In the genomic region with DNA sequence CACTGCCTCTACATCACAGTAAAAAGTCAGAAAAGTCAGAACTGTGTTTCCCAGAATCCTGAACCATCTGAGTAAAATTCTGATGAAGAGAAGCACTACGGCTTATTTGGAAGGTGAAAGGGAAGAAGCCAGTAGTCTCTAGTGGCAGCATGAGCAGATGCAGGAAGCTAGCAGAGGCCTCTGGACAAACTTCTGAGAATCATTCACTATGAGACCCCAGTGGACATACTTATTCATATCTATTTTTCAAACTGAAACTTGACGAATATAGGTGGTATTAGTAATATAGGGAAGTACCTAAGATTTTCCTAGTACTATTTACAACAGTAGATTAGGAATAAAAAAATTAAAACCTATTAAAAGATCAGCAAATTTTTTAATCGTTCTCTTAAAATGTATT, we compare ENCODE assay signal across 14 cellular contexts.
DNase-seq lines count a peak whose midpoint lies in the region; ATAC-seq and TF ChIP-seq lines count a peak whose summit lies in the region.
"Had no signal": no experiment of that assay in that cellular context is flagged by ENCODE, and none has a peak within 500 bp of the region (broad histone marks: within the 10 kb centered on the region; RNA-seq: fewer than 3 reads in every experiment).

No MANE protein-coding gene starts in this region.

- H3K9me3 Mint-ChIP-seq in endodermal cell: no peaks in the 10 kb centered on the region
- H3K9me3 Mint-ChIP-seq: type B pancreatic cell had no signal

- H3K36me3 Mint-ChIP-seq in endodermal cell (ENCODE audit: low read depth): no peaks in the 10 kb centered on the region
- H3K36me3 Mint-ChIP-seq: activated naive CD8-positive, alpha-beta T cell treated with anti-CD3 and anti-CD28 coated beads for 36 hours; type B pancreatic cell had no signal

- H3K4me1 Mint-ChIP-seq in endodermal cell: peaks cover 17% of the 10 kb centered on the region
- H3K4me1 Mint-ChIP-seq: activated naive CD8-positive, alpha-beta T cell treated with anti-CD3 and anti-CD28 coated beads for 36 hours had no signal

- peak; percentile 54 for TF ChIP-seq CTCF in endodermal cell (conservative IDR thresholded peaks at IDR 0.05)
- TF ChIP-seq CTCF in ovary (IDR thresholded peaks at IDR 0.05): no peak
- TF ChIP-seq CTCF in foreskin keratinocyte (conservative IDR thresholded peaks at IDR 0.05): no peak

- H3K36me3 ChIP-seq in endodermal cell (ENCODE audit: control insufficient read depth, insufficient read depth, low read length): no peaks in the 10 kb centered on the region
- H3K36me3 ChIP-seq in ovary: no peaks in the 10 kb centered on the region
- H3K36me3 ChIP-seq: SJCRH30 had no signal

- 87% methylated on average over 1 of the region's 3 CpGs; no CpG with 5 or more reads in 1 of the 2 experiments for WGBS in endodermal cell (ENCODE audit: insufficient coverage in 1 of 2, insufficient read length in 1 of 2), 2 experiments
- WGBS in ovary, 3 donors: 62 to 74% (median 67%) methylated on average over 3 of the region's 3 CpGs

- H3K9ac ChIP-seq in endodermal cell (ENCODE audit: extremely low read depth, low read length, poor library complexity, severe bottlenecking): no peak overlapping the region

- no peak for TF ChIP-seq POLR2A in ovary (IDR thresholded peaks at IDR 0.05)

- H3K4me1 ChIP-seq in endodermal cell (ENCODE audit: control insufficient read depth, insufficient read depth, low read length) (peaks cover 15% of the 10 kb centered on the region), ovary (ENCODE audit: insufficient read depth) (no peaks in the 10 kb centered on the region), foreskin keratinocyte (no peaks in the 10 kb centered on the region)
- H3K4me1 ChIP-seq: SJCRH30 had no signal

- intact Hi-C loops in ovary (cut with DNase I): no loop called here

- no peak for TF ChIP-seq EP300 in ovary (IDR thresholded peaks at IDR 0.05)

- no peaks in the 10 kb centered on the region for H3K9me3 ChIP-seq in endodermal cell (ENCODE audit: control insufficient read depth, low read length)
- H3K9me3 ChIP-seq in ovary: no peaks in the 10 kb centered on the region
- H3K9me3 ChIP-seq: SJCRH30 had no signal

- DNase-seq in endodermal cell: no peak
- DNase-seq in ovary: no peak
- no peak for DNase-seq in foreskin keratinocyte
- no peak for DNase-seq in C1 segment of cervical spinal cord (lab: John Stamatoyannopoulos, UW)
- DNase-seq: activated CD4-positive, alpha-beta T cell treated with anti-CD3 and anti-CD28 coated beads, Interleukin-2, amount 50 U/mL, for 4 hours; activated naive CD8-positive, alpha-beta T cell treated with anti-CD3 and anti-CD28 coated beads for 36 hours; head of caudate nucleus; NCI-H345; retina; SJCRH30 had no signal

- no peaks in the 10 kb centered on the region for H3K27me3 ChIP-seq in endodermal cell (ENCODE audit: control insufficient read depth, insufficient read depth, low read length, poor library complexity, severe bottlenecking)
- H3K27me3 ChIP-seq in ovary: no peaks in the 10 kb centered on the region
- no peaks in the 10 kb centered on the region for H3K27me3 ChIP-seq in foreskin keratinocyte
- H3K27me3 ChIP-seq: SJCRH30 had no signal

- ATAC-seq in GM18867 (IDR thresholded peaks at IDR 0.05; ENCODE audit: unreplicated experiment) (peak; percentile 63), GM21526 (IDR thresholded peaks at IDR 0.05; ENCODE audit: low FRiP score, unreplicated experiment) (peak; percentile 69), HG03064 (IDR thresholded peaks at IDR 0.05; ENCODE audit: low read depth, unreplicated experiment) (peak; percentile 65), foreskin keratinocyte (no peak)

- no peaks in the 10 kb centered on the region for H3K27me3 Mint-ChIP-seq in endodermal cell (ENCODE audit: insufficient read depth)
- H3K27me3 Mint-ChIP-seq: activated naive CD8-positive, alpha-beta T cell treated with anti-CD3 and anti-CD28 coated beads for 36 hours had no signal

- H3K4me3 ChIP-seq in endodermal cell (ENCODE audit: low read length): no peak overlapping the region
- H3K4me3 ChIP-seq in ovary: no peak overlapping the region
- H3K4me3 ChIP-seq: SJCRH30 had no signal

- no peak overlapping the region for H3K27ac ChIP-seq in endodermal cell (ENCODE audit: low read depth, low read length)
- no peak overlapping the region for H3K27ac ChIP-seq in ovary
- no peak overlapping the region for H3K27ac ChIP-seq in foreskin keratinocyte
- H3K27ac ChIP-seq: SJCRH30 had no signal

- no peak overlapping the region for H3K4me3 Mint-ChIP-seq in endodermal cell
- H3K4me3 Mint-ChIP-seq: activated naive CD8-positive, alpha-beta T cell treated with anti-CD3 and anti-CD28 coated beads for 36 hours; type B pancreatic cell had no signal

- peak overlapping the region; percentile 50 for H3K27ac Mint-ChIP-seq in endodermal cell
- H3K27ac Mint-ChIP-seq: activated naive CD8-positive, alpha-beta T cell treated with anti-CD3 and anti-CD28 coated beads for 36 hours; type B pancreatic cell had no signal
